Comparison of ENCODE assay signal across 28 cellular contexts in the genomic region with DNA sequence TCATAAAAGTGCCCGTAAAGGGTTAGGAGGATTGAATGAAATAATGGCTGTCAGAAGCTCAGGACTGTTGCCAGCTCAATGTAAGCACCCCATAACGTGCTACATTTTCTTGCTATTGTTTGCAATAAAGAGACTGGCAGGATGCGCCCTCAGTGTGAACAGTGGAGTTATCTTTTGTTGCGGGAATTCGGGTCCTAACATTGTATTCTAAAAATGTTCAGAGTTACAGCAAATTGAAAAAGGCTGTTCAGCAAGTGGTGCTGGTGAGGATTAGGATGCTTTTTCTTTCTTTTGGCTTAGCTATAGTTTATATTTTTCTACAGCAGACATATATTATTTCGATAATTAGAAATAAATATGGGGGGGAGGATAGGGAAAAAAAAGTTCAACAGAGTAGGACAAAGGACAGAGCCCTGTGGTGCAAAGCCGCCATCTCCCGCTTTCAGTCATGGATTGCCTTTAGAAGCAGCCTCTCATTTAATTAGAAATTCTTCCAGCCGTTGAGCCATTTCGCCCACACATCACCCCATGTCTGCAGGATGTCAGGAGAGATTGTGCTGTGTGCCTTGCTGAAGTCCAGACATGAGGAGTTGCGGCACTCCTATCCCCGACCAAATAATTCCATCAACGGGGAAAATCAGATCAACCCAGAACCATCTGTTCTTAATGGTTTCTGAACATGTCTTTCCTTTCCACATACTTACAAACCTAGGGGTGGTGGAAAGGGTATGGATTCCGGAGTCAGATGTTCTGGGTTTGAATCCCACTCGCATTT. TPM values are rescaled to one million over a fixed set of nuclear protein-coding genes. Genes with fewer than 3 reads are reported as not detected.
DNase-seq lines count a peak whose midpoint lies in the region; ATAC-seq and TF ChIP-seq lines count a peak whose summit lies in the region.
"Had no signal": no experiment of that assay in that cellular context is flagged by ENCODE, and none has a peak within 500 bp of the region (broad histone marks: within the 10 kb centered on the region; RNA-seq: fewer than 3 reads in every experiment).

No MANE protein-coding gene starts in this region.

- intact Hi-C loops in colonic mucosa (cut with DNase I) = no loop called here

- no peak for ATAC-seq in GM19397 (IDR thresholded peaks at IDR 0.05; ENCODE audit: unreplicated experiment)
- ATAC-seq: Panc1 had no signal

- no peak overlapping the region for H3K27ac ChIP-seq in colonic mucosa
- H3K27ac ChIP-seq: BLaER1, RWPE1 had no signal

- H3K36me3 ChIP-seq in BE2C = no peaks in the 10 kb centered on the region
- no peaks in the 10 kb centered on the region for H3K36me3 ChIP-seq in adipocyte (ENCODE audit: control insufficient read depth, insufficient read depth, low read length, severe bottlenecking)
- H3K36me3 ChIP-seq in colonic mucosa = no peaks in the 10 kb centered on the region
- H3K36me3 ChIP-seq: BLaER1 had no signal

- H3K9ac ChIP-seq in adipocyte (ENCODE audit: low read length) (no peak overlapping the region), colonic mucosa (ENCODE audit: low read depth in 2 of 2, low read length in 2 of 2) (no peak overlapping the region)
- H3K9ac ChIP-seq: BLaER1 had no signal

- peak overlapping the region; percentile 42 for H3K4me3 ChIP-seq in BE2C (ENCODE audit: low read depth, low read length)
- no peak overlapping the region for H3K4me3 ChIP-seq in adipocyte (ENCODE audit: low read length)
- H3K4me3 ChIP-seq in colonic mucosa = no peak overlapping the region
- H3K4me3 ChIP-seq: BLaER1 had no signal

- peak; percentile 68 for DNase-seq in BE2C
- DNase-seq in NCI-H82 treated with DMSO at 0.1 percent for 48 hours (lab: John Stamatoyannopoulos, UW; ENCODE audit: unreplicated experiment) = peak; percentile 84
- peak; percentile 24 for DNase-seq in adipocyte (ENCODE audit: low read depth)
- DNase-seq in left kidney (ENCODE audit: low read depth, low spot score) = peak; percentile 51
- DNase-seq in colonic mucosa = no peak
- no peak for DNase-seq in stimulated activated naive CD4-positive, alpha-beta T cell treated with Interleukin-2 at 50 U/mL for 16 hours (lab: John Stamatoyannopoulos, UW)
- DNase-seq in DMS114 treated with DMSO at 0.1 percent for 48 hours (lab: John Stamatoyannopoulos, UW; ENCODE audit: unreplicated experiment) = no peak
- DNase-seq: CD4-positive, CD25-positive, alpha-beta regulatory T cell; DMS53; GOT3; HCEC 1CT; Karpas-422; NCI-H1092 treated with DMSO at 0.1 percent for 48 hours; NCI-H1436; NCI-H187; NCI-H2081 treated with DMSO at 0.1 percent for 48 hours; NCI-H446 treated with DMSO at 0.1 percent for 48 hours; NCI-H526; SHP77; SW 1271 had no signal

- H3K9me3 ChIP-seq in BE2C (no peaks in the 10 kb centered on the region), adipocyte (ENCODE audit: control insufficient read depth, low read length) (no peaks in the 10 kb centered on the region), colonic mucosa (no peaks in the 10 kb centered on the region)
- H3K9me3 ChIP-seq: BLaER1 had no signal

- no peaks in the 10 kb centered on the region for H3K4me1 ChIP-seq in BE2C
- H3K4me1 ChIP-seq in adipocyte (ENCODE audit: control insufficient read depth, insufficient read depth, low read length) = peaks cover 9% of the 10 kb centered on the region
- H3K4me1 ChIP-seq in colonic mucosa = no peaks in the 10 kb centered on the region
- H3K4me1 ChIP-seq: BLaER1 had no signal

- H3K27me3 ChIP-seq in BE2C = no peaks in the 10 kb centered on the region
- peaks cover 26% of the 10 kb centered on the region for H3K27me3 ChIP-seq in adipocyte (replicated peaks; ENCODE audit: control insufficient read depth, insufficient read depth, low read length)
- no peaks in the 10 kb centered on the region for H3K27me3 ChIP-seq in colonic mucosa
- H3K27me3 ChIP-seq: BLaER1 had no signal

- TF ChIP-seq CTCF in BE2C (IDR thresholded peaks at IDR 0.05; ENCODE audit: low read depth, low read length) (no peak), colonic mucosa (IDR thresholded peaks at IDR 0.05) (no peak)

RNA-seq across cellular contexts. Expression of a gene that starts 21.0 kb away (rescaled TPM):
- polyA plus RNA-seq in BE2C (2012; ENCODE audit: insufficient read depth, insufficient read length, low read depth) = 4.2 TPM
- total RNA-seq in colonic mucosa = 100 to 1,000 TPM in 1 of 2 donors, 10 to 100 TPM in 1; 73.8 to 258 TPM
- total RNA-seq: A172; CD4-positive, CD25-positive, alpha-beta regulatory T cell; Daoy; G401; SK-MEL-5 had no signal
- polyA plus RNA-seq: CD4-positive, CD25-positive, alpha-beta regulatory T cell had no signal

RNA-seq across cellular contexts. Expression of a gene that starts 29.7 kb away (rescaled TPM):
- 0.86 TPM for polyA plus RNA-seq in BE2C (2012; ENCODE audit: insufficient read depth, insufficient read length, low read depth)
- 10 to 100 TPM in 1 of 2 donors, 1 to 10 TPM in 1; 5.2 to 14.0 TPM for total RNA-seq in colonic mucosa

RNA-seq across cellular contexts. Expression of a gene that starts 32.5 kb away (rescaled TPM):
- polyA plus RNA-seq in BE2C (2012; ENCODE audit: insufficient read depth, insufficient read length, low read depth) = not detected
- total RNA-seq in colonic mucosa = under 1 TPM in 1 of 2 donors, not detected in 1; 0.49 TPM
- total RNA-seq: A172; CD4-positive, CD25-positive, alpha-beta regulatory T cell; Daoy; G401; SK-MEL-5 had no signal
- polyA plus RNA-seq: CD4-positive, CD25-positive, alpha-beta regulatory T cell had no signal

RNA-seq across cellular contexts. Expression of a gene that starts 40.0 kb away (rescaled TPM):
- polyA plus RNA-seq in BE2C (2012; ENCODE audit: insufficient read depth, insufficient read length, low read depth) = 67.5 TPM
- 10 to 100 TPM; 26.8 to 33.7 TPM for total RNA-seq in colonic mucosa

Comparison
In these comparisons a context has a peak if more than half of its experiments do, and no peak if none do; other contexts are left out.
1. DNase-seq: peak in BE2C (single experiment), NCI-H82 treated with DMSO at 0.1 percent for 48 hours (single experiment), adipocyte (single experiment) and left kidney (single experiment); none in colonic mucosa (single experiment), stimulated activated naive CD4-positive, alpha-beta T cell treated with Interleukin-2 at 50 U/mL for 16 hours (single experiment) and DMS114 treated with DMSO at 0.1 percent for 48 hours (single experiment).